In genomic region chr14:99274346-99275221, GRCh38 we compare ENCODE assay signal across 8 cellular contexts. TPM values are rescaled to one million over a fixed set of nuclear protein-coding genes. Genes with fewer than 3 reads are reported as not detected.
DNase-seq lines count a peak whose midpoint lies in the region; ATAC-seq and TF ChIP-seq lines count a peak whose summit lies in the region.

No MANE protein-coding gene starts in this region.

- peak; percentile 5 for TF ChIP-seq CTCF in fibroblast of pulmonary artery (IDR thresholded peaks at IDR 0.05; ENCODE audit: low read length, missing control alignments)

- peaks cover 3% of the 10 kb centered on the region for H3K36me3 Mint-ChIP-seq in activated T-helper 1 cell treated with anti-CD3 and anti-CD28 coated beads, Interleukin-12 subunit alpha, Interleukin-12 subunit beta, Interleukin-2, Interleukin-4 antibody, amounts not matched to agents 30 ng/mL and 10 ng/mL and 1 ng/mL, durations not matched to agents 14 hours and 24 hours and 36 hours (ENCODE audit: low read depth)
- peaks cover 8 to 10% (median 9%) of the 10 kb centered on the region in 3 donors for H3K36me3 Mint-ChIP-seq in naive thymus-derived CD8-positive, alpha-beta T cell

- peak overlapping the region; percentile 47 for H3K4me3 ChIP-seq in fibroblast of pulmonary artery (replicated peaks; ENCODE audit: low read depth, low read length)

- H3K4me1 Mint-ChIP-seq in activated T-helper 1 cell treated with anti-CD3 and anti-CD28 coated beads, Interleukin-12 subunit alpha, Interleukin-12 subunit beta, Interleukin-2, Interleukin-4 antibody, amounts not matched to agents 30 ng/mL and 10 ng/mL and 1 ng/mL, durations not matched to agents 14 hours and 24 hours and 36 hours (ENCODE audit: low read depth): peaks cover 27% of the 10 kb centered on the region
- peaks cover 15 to 45% (median 40%) of the 10 kb centered on the region in 4 donors for H3K4me1 Mint-ChIP-seq in naive thymus-derived CD8-positive, alpha-beta T cell

- peak; percentile 94 for DNase-seq in D341Med (ENCODE audit: low spot score)
- DNase-seq in NCI-H526 treated with DMSO at 0.1 percent for 48 hours (lab: John Stamatoyannopoulos, UW): peak; percentile 88
- no peak for DNase-seq in activated T-helper 1 cell treated with anti-CD3 and anti-CD28 coated beads, Interleukin-12 subunit alpha, Interleukin-12 subunit beta, Interleukin-2, Interleukin-4 antibody, amounts not matched to agents 30 ng/mL and 10 ng/mL and 1 ng/mL, durations not matched to agents 14 hours and 24 hours and 36 hours (ENCODE audit: low spot score)
- DNase-seq in fibroblast of pulmonary artery (ENCODE audit: low read depth): peak; percentile 80
- peak in 6 of 10 donors; percentile 44 to 75 (median 52) for DNase-seq in naive thymus-derived CD8-positive, alpha-beta T cell

- peaks cover 13% of the 10 kb centered on the region for H3K27me3 Mint-ChIP-seq in activated T-helper 1 cell treated with anti-CD3 and anti-CD28 coated beads, Interleukin-12 subunit alpha, Interleukin-12 subunit beta, Interleukin-2, Interleukin-4 antibody, amounts not matched to agents 30 ng/mL and 10 ng/mL and 1 ng/mL, durations not matched to agents 14 hours and 24 hours and 36 hours (ENCODE audit: insufficient read depth)
- H3K27me3 Mint-ChIP-seq in naive thymus-derived CD8-positive, alpha-beta T cell: peaks cover 0 to 9% (median 0%) of the 10 kb centered on the region in 5 donors

- POLR2A ChIA-PET in naive thymus-derived CD8-positive, alpha-beta T cell (lab: Charles Lee): interaction anchor here (0.5 to 17.4 kb wide), 11 partner anchors 38 to 1974 kb away, joined by 3 to 1316 read pairs (median 5); no protein-coding TSS in a partner anchor

- intact Hi-C loops in activated T-helper 1 cell treated with anti-CD3 and anti-CD28 coated beads, Interleukin-12 subunit alpha, Interleukin-12 subunit beta, Interleukin-2, Interleukin-4 antibody, amounts not matched to agents 30 ng/mL and 10 ng/mL and 1 ng/mL, durations not matched to agents 14 hours and 24 hours and 36 hours (cut with micrococcal nuclease): loop anchor here (5.0 kb wide), 4 partner anchors 328 to 1652 kb away; partner anchors contain the start of gene CCDC85C

- ATAC-seq in HG03354 (IDR thresholded peaks at IDR 0.05; ENCODE audit: poor library complexity, severe bottlenecking, unreplicated experiment): peak; percentile 35
- peak; percentile 11 to 15 for ATAC-seq in naive thymus-derived CD8-positive, alpha-beta T cell
- no peak for ATAC-seq in GM21528 (IDR thresholded peaks at IDR 0.05; ENCODE audit: low FRiP score, unreplicated experiment)
- ATAC-seq in GM21529 (IDR thresholded peaks at IDR 0.05; ENCODE audit: unreplicated experiment): no peak

- no peaks in the 10 kb centered on the region for H3K9me3 Mint-ChIP-seq in activated T-helper 1 cell treated with anti-CD3 and anti-CD28 coated beads, Interleukin-12 subunit alpha, Interleukin-12 subunit beta, Interleukin-2, Interleukin-4 antibody, amounts not matched to agents 30 ng/mL and 10 ng/mL and 1 ng/mL, durations not matched to agents 14 hours and 24 hours and 36 hours
- peaks cover 0 to 7% (median 0%) of the 10 kb centered on the region in 9 donors for H3K9me3 Mint-ChIP-seq in naive thymus-derived CD8-positive, alpha-beta T cell

- peak overlapping the region; percentile 94 for H3K27ac Mint-ChIP-seq in activated T-helper 1 cell treated with anti-CD3 and anti-CD28 coated beads, Interleukin-12 subunit alpha, Interleukin-12 subunit beta, Interleukin-2, Interleukin-4 antibody, amounts not matched to agents 30 ng/mL and 10 ng/mL and 1 ng/mL, durations not matched to agents 14 hours and 24 hours and 36 hours
- H3K27ac Mint-ChIP-seq in naive thymus-derived CD8-positive, alpha-beta T cell: peak overlapping the region; percentile 80 to 93 (median 89)

- H3K4me3 Mint-ChIP-seq in activated T-helper 1 cell treated with anti-CD3 and anti-CD28 coated beads, Interleukin-12 subunit alpha, Interleukin-12 subunit beta, Interleukin-2, Interleukin-4 antibody, amounts not matched to agents 30 ng/mL and 10 ng/mL and 1 ng/mL, durations not matched to agents 14 hours and 24 hours and 36 hours: peak overlapping the region; percentile 83
- H3K4me3 Mint-ChIP-seq in naive thymus-derived CD8-positive, alpha-beta T cell: peak overlapping the region; percentile 90 to 96 (median 94)

RNA-seq across cellular contexts. Expression of gene BCL11B, which starts 2.6 kb away (rescaled TPM):
- 43.5 and 45.4 TPM in 2 replicates for total RNA-seq in activated T-helper 1 cell treated with anti-CD3 and anti-CD28 coated beads, Interleukin-12 subunit alpha, Interleukin-12 subunit beta, Interleukin-2, Interleukin-4 antibody, amounts not matched to agents 30 ng/mL and 10 ng/mL and 1 ng/mL, durations not matched to agents 14 hours and 24 hours and 36 hours
- 100 to 1,000 TPM; 206 to 209 TPM for total RNA-seq in naive thymus-derived CD8-positive, alpha-beta T cell
- 10 to 100 TPM in 1 of 3 donors, 1 to 10 TPM in 2; 8.2 to 12.1 (median 9.5) TPM for polyA plus RNA-seq in naive thymus-derived CD8-positive, alpha-beta T cell

Comparison
In these comparisons a context has a peak if more than half of its experiments do, and no peak if none do; other contexts are left out.
1. ATAC-seq: peak in HG03354 (single experiment) and naive thymus-derived CD8-positive, alpha-beta T cell (2 of 2); none in GM21528 (single experiment) and GM21529 (single experiment).